In the genomic region with DNA sequence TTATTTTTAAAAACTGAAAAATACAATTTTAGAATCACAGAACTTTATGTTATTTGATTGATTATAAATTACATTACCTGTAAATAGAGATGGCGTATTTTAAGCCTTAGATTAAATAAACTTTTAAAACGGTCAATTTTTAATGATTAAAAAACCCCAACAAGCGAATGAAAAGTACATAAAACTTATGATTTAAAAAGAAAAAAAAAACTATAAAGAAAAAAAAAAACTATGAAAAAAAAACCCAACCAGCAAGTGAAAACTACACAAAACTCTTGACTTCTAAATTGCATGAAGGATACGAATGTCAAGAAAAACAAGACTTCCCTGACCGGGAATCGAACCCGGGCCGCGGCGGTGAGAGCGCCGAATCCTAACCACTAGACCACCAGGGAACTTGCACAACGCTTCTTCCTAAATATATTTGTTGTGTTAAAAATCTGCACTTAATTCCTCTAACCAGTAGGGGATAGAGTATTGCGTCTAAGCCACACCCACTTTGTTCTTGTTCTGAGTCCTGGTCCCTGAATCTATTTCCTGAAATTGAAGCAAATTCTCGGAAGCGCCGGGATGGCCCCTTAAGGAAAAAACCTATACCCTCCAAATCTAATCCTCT, we compare ENCODE assay signal across 9 cellular contexts. TPM values are rescaled to one million over a fixed set of nuclear protein-coding genes. Genes with fewer than 3 reads are reported as not detected.
DNase-seq lines count a peak whose midpoint lies in the region; ATAC-seq and TF ChIP-seq lines count a peak whose summit lies in the region.
"Had no signal": no experiment of that assay in that cellular context is flagged by ENCODE, and none has a peak within 500 bp of the region (broad histone marks: within the 10 kb centered on the region; RNA-seq: fewer than 3 reads in every experiment).

No MANE protein-coding gene starts in this region.

- H3K27me3 ChIP-seq in lung (ENCODE audit: control insufficient read depth, insufficient read depth), result no peaks in the 10 kb centered on the region

- TF ChIP-seq CTCF in CD14-positive monocyte (IDR thresholded peaks at IDR 0.05) (peak; percentile 17), lung (IDR thresholded peaks at IDR 0.05; ENCODE audit: control extremely low read depth, extremely low read depth) (no peak)

- intact Hi-C loops in CD14-positive monocyte (cut with micrococcal nuclease), result loop anchor here (2.0 to 10.0 kb wide), 3 partner anchors 55 to 177 kb away; a partner anchor contains a TSS

- H3K4me1 ChIP-seq in lung (ENCODE audit: control insufficient read depth in 2 of 2, insufficient read depth in 2 of 2, low read length in 2 of 2), result no peaks in the 10 kb centered on the region

- no peaks in the 10 kb centered on the region for H3K9me3 ChIP-seq in lung (ENCODE audit: control insufficient read depth in 2 of 2, insufficient read depth in 1 of 2, low read length in 1 of 2)

- no peaks in the 10 kb centered on the region for H3K36me3 Mint-ChIP-seq in CD14-positive monocyte
- peaks cover 4% of the 10 kb centered on the region for H3K36me3 Mint-ChIP-seq in activated CD4-positive, alpha-beta memory T cell treated with anti-CD3 and anti-CD28 coated beads, Interleukin-2, amount 10 ng/mL, durations not matched to agents 7 days and 5 days (ENCODE audit: low read depth)
- H3K36me3 Mint-ChIP-seq: brain had no signal

- H3K9me3 Mint-ChIP-seq in CD14-positive monocyte, result peaks cover 0 to 3% (median 0%) of the 10 kb centered on the region in 7 donors
- H3K9me3 Mint-ChIP-seq in activated CD4-positive, alpha-beta memory T cell treated with anti-CD3 and anti-CD28 coated beads, Interleukin-2, amount 10 ng/mL, durations not matched to agents 7 days and 5 days, result no peaks in the 10 kb centered on the region
- H3K9me3 Mint-ChIP-seq: brain had no signal

- POLR2A ChIA-PET in activated CD4-positive, alpha-beta memory T cell treated with anti-CD3 and anti-CD28 coated beads, Interleukin-2, amount 10 ng/mL, durations not matched to agents 7 days and 5 days (lab: Charles Lee), result interaction anchor here (0.7 to 4.8 kb wide), 17 partner anchors 11 to 560 kb away, joined by 3 to 299 read pairs (median 9); a partner anchor contains a TSS

- no peaks in the 10 kb centered on the region for H3K36me3 ChIP-seq in lung (ENCODE audit: control insufficient read depth in 2 of 2, insufficient read depth in 2 of 2, low read length in 2 of 2)

- CTCF ChIA-PET in activated CD4-positive, alpha-beta memory T cell treated with anti-CD3 and anti-CD28 coated beads, Interleukin-2, amount 10 ng/mL, durations not matched to agents 7 days and 5 days (lab: Charles Lee), result interaction anchor here (1.0 to 5.7 kb wide), 14 partner anchors 10 to 206 kb away, joined by 3 to 98 read pairs (median 4); a partner anchor contains a TSS

- H3K4me3 ChIP-seq in lung, result peak overlapping the region; percentile 52

- peak overlapping the region; percentile 94 to 98 for H3K27ac ChIP-seq in lung (ENCODE audit: low read depth in 1 of 2, low read length in 1 of 2)

- peaks cover 7 to 13% (median 10%) of the 10 kb centered on the region in 3 donors for H3K27me3 Mint-ChIP-seq in CD14-positive monocyte (ENCODE audit: low read depth in 3 of 3)
- H3K27me3 Mint-ChIP-seq in activated CD4-positive, alpha-beta memory T cell treated with anti-CD3 and anti-CD28 coated beads, Interleukin-2, amount 10 ng/mL, durations not matched to agents 7 days and 5 days, result peaks cover 18% of the 10 kb centered on the region

- peak; percentile 78 for DNase-seq in CD14-positive monocyte (ENCODE audit: low spot score)
- DNase-seq in NCI-H748 treated with DMSO at 0.1 percent for 48 hours (lab: John Stamatoyannopoulos, UW), result peak; percentile 96
- peak; percentile 86 for DNase-seq in activated CD4-positive, alpha-beta memory T cell treated with anti-CD3 and anti-CD28 coated beads, Interleukin-2, amount 10 ng/mL, durations not matched to agents 7 days and 5 days
- peak; percentile 86 for DNase-seq in effector CD8-positive, alpha-beta T cell (lab: John Stamatoyannopoulos, UW)
- DNase-seq in lung (ENCODE audit: low spot score), result peak; percentile 82
- DNase-seq in stimulated activated CD4-positive, alpha-beta T cell treated with anti-CD3 and anti-CD28 coated beads, TNF-alpha, amount 100 ng/mL, for 1 hour (ENCODE audit: low read depth in 3 of 3, low spot score in 1 of 3), result peak; percentile 61 to 85 (median 73)

- H3K4me3 Mint-ChIP-seq in CD14-positive monocyte, result no peak overlapping the region
- no peak overlapping the region for H3K4me3 Mint-ChIP-seq in activated CD4-positive, alpha-beta memory T cell treated with anti-CD3 and anti-CD28 coated beads, Interleukin-2, amount 10 ng/mL, durations not matched to agents 7 days and 5 days
- H3K4me3 Mint-ChIP-seq: brain had no signal

- no peaks in the 10 kb centered on the region for H3K4me1 Mint-ChIP-seq in CD14-positive monocyte
- H3K4me1 Mint-ChIP-seq in activated CD4-positive, alpha-beta memory T cell treated with anti-CD3 and anti-CD28 coated beads, Interleukin-2, amount 10 ng/mL, durations not matched to agents 7 days and 5 days, result peaks cover 13% of the 10 kb centered on the region

- ATAC-seq in GM19438 (IDR thresholded peaks at IDR 0.05; ENCODE audit: low read depth, unreplicated experiment), result peak; percentile 79
- peak; percentile 79 for ATAC-seq in HG03565 (IDR thresholded peaks at IDR 0.05; ENCODE audit: unreplicated experiment)
- ATAC-seq in lung (ENCODE audit: insufficient read depth, low FRiP score), result peak; percentile 89

- WGBS in lung, 2 donors, result 14% methylated on average over 17 of the region's 17 CpGs

- no peak overlapping the region for H3K27ac Mint-ChIP-seq in CD14-positive monocyte
- H3K27ac Mint-ChIP-seq in activated CD4-positive, alpha-beta memory T cell treated with anti-CD3 and anti-CD28 coated beads, Interleukin-2, amount 10 ng/mL, durations not matched to agents 7 days and 5 days, result no peak overlapping the region
- H3K27ac Mint-ChIP-seq: brain had no signal

RNA-seq across cellular contexts. Expression of a gene that starts 10.7 kb away (rescaled TPM):
- polyA plus RNA-seq in CD14-positive monocyte, result 10 to 100 TPM in 1 of 2 donors, 1 to 10 TPM in 1; 8.3 to 21.9 TPM
- total RNA-seq in activated CD4-positive, alpha-beta memory T cell treated with anti-CD3 and anti-CD28 coated beads, Interleukin-2, amount 10 ng/mL, durations not matched to agents 7 days and 5 days, result 10 to 100 TPM; 45.2 to 49.9 TPM
- total RNA-seq in lung, result 10 to 100 TPM; 46.6 to 67.8 TPM
- polyA plus RNA-seq in lung, result 10 to 100 TPM; 28.9 to 81.4 TPM

RNA-seq across cellular contexts. Expression of a gene that starts 30.6 kb away (rescaled TPM):
- polyA plus RNA-seq in CD14-positive monocyte (not detected), lung (1 to 10 TPM; 1.2 to 1.9 TPM)
- not detected for total RNA-seq in activated CD4-positive, alpha-beta memory T cell treated with anti-CD3 and anti-CD28 coated beads, Interleukin-2, amount 10 ng/mL, durations not matched to agents 7 days and 5 days
- total RNA-seq in lung, result 1 to 10 TPM; 1.0 to 5.2 TPM

Comparison
In these comparisons a context has a peak if more than half of its experiments do, and no peak if none do; other contexts are left out.
1. Peak in every context shown above with its lines: DNase-seq, ATAC-seq, H3K4me3 ChIP-seq and H3K27ac ChIP-seq.